8 cellular contexts compared by ENCODE assay signal in genomic region chr10:74151879-74152722, GRCh38. TPM values are rescaled to one million over a fixed set of nuclear protein-coding genes. Genes with fewer than 3 reads are reported as not detected.
DNase-seq lines count a peak whose midpoint lies in the region; TF ChIP-seq lines count a peak whose summit lies in the region.

No MANE protein-coding gene starts in this region.

- H3K9me3 ChIP-seq in SJSA1 (replicated peaks): no peaks in the 10 kb centered on the region
- no peaks in the 10 kb centered on the region for H3K9me3 ChIP-seq in iPS-15b (ENCODE audit: control insufficient read depth, insufficient read depth, low read length)
- H3K9me3 ChIP-seq in stomach: no peaks in the 10 kb centered on the region

- H3K27ac ChIP-seq in SJSA1 (no peak overlapping the region), stomach (peak overlapping the region in 4 of 5 donors; percentile 88 to 92 (median 92))

- H3K4me1 ChIP-seq in SJSA1 (replicated peaks) (peaks cover 4% of the 10 kb centered on the region; the same call in 1 of the 2 replicates), iPS-15b (ENCODE audit: control insufficient read depth, insufficient read depth, low read length) (peaks cover 4% of the 10 kb centered on the region), stomach (peaks cover 20 to 70% (median 39%) of the 10 kb centered on the region in 4 donors)

- H3K4me3 ChIP-seq in SJSA1 (peak overlapping the region; percentile 67), iPS-15b (ENCODE audit: low read depth, low read length) (peak overlapping the region; percentile 58), stomach (peak overlapping the region; percentile 66 to 99 (median 90))

- H3K36me3 ChIP-seq in SJSA1: no peaks in the 10 kb centered on the region; the same call in 1 of the 2 replicates
- H3K36me3 ChIP-seq in iPS-15b (ENCODE audit: control insufficient read depth, insufficient read depth, low read length): no peaks in the 10 kb centered on the region
- H3K36me3 ChIP-seq in stomach: peaks cover 0 to 4% (median 2%) of the 10 kb centered on the region in 4 donors

- DNase-seq in NCI-H2107 treated with DMSO at 0.1 percent for 48 hours (lab: John Stamatoyannopoulos, UW; ENCODE audit: unreplicated experiment) (peak; percentile 5), NCI-H2107 (lab: John Stamatoyannopoulos, UW) (no peak), SJSA1 (ENCODE audit: low read depth in 1 of 2, low spot score in 2 of 2) (no peak), stomach (no peak), NCI-H524 treated with DMSO at 0.1 percent for 48 hours (lab: John Stamatoyannopoulos, UW) (no peak), GM10266 (ENCODE audit: extremely low spot score) (no peak), HEK293T (ENCODE audit: extremely low spot score) (no peak)

- TF ChIP-seq EP300 in stomach (IDR thresholded peaks at IDR 0.05): no peak

- intact Hi-C loops in stomach (cut with DNase I; ENCODE audit: low total_unique reads): no loop called here

- CTCF ChIA-PET in HEK293T (lab: Yijun Ruan, JAX): interaction anchor here (1.2 to 1.6 kb wide), 2 partner anchors 11 to 87 kb away, joined by 3 to 5 read pairs; no protein-coding TSS in a partner anchor

- H3K27me3 ChIP-seq in SJSA1 (replicated peaks) (no peaks in the 10 kb centered on the region), iPS-15b (ENCODE audit: control insufficient read depth, insufficient read depth, low read length) (no peaks in the 10 kb centered on the region), stomach (no peaks in the 10 kb centered on the region)

- H3K9ac ChIP-seq in iPS-15b (ENCODE audit: low read depth, low read length): peak overlapping the region; percentile 68

- POLR2A ChIA-PET in HEK293T (lab: Yijun Ruan, JAX): interaction anchor here (0.7 kb wide), 1 partner anchor 59 kb away, joined by 4 read pairs; no protein-coding TSS in a partner anchor

- no peak for TF ChIP-seq POLR2A in stomach (IDR thresholded peaks at IDR 0.05)

- 10 to 20% (median 14%) methylated on average over 5 of the region's 5 CpGs for WGBS in stomach, 5 donors

- no peak for TF ChIP-seq CTCF in stomach (IDR thresholded peaks at IDR 0.05)
- TF ChIP-seq CTCF in GM10266 (IDR thresholded peaks at IDR 0.05; ENCODE audit: control insufficient read depth, insufficient read depth, low read depth, missing control alignments): no peak

TF ChIP-seq in HEK293T, 16 proteins besides CTCF, POLR2A, EP300 and RAD21:
- TF ChIP-seq SUZ12 (IDR thresholded peaks at IDR 0.05) (no peak), LEF1 (IDR thresholded peaks at IDR 0.05; ENCODE audit: borderline replicate concordance) (no peak), ARNT (IDR thresholded peaks at IDR 0.05) (no peak), FOXA1 (IDR thresholded peaks at IDR 0.05) (no peak), FOXK2 (IDR thresholded peaks at IDR 0.05) (no peak)

RNA-seq across cellular contexts. Expression of gene ADK, which starts 1.1 kb away (rescaled TPM):
- 39.5 and 63.0 TPM in 2 replicates for total RNA-seq in SJSA1 (2014; rRNA removed; shearing (Covaris generic))
- 10 to 100 TPM in 4 of 5 donors, 1 to 10 TPM in 1; 7.2 to 66.1 (median 35.2) TPM for total RNA-seq in stomach
- 10 to 100 TPM; 13.5 to 18.6 (median 16.7) TPM for polyA plus RNA-seq in stomach

RNA-seq across cellular contexts. Expression of gene AP3M1, which starts 1.5 kb away (rescaled TPM):
- 31.4 and 38.8 TPM in 2 replicates for total RNA-seq in SJSA1 (2014; rRNA removed; shearing (Covaris generic))
- total RNA-seq in stomach: 10 to 100 TPM in 2 of 5 donors, 1 to 10 TPM in 3; 3.5 to 28.1 (median 9.9) TPM
- polyA plus RNA-seq in stomach: 10 to 100 TPM in 2 of 3 donors, 1 to 10 TPM in 1; 8.6 to 14.1 (median 13.0) TPM
